Comparison of ENCODE assay signal across 28 cellular contexts in genomic region chr6:150998992-150999975, GRCh38.
DNase-seq lines count a peak whose midpoint lies in the region; ATAC-seq, FAIRE-seq and TF ChIP-seq lines count a peak whose summit lies in the region.
"Had no signal": no experiment of that assay in that cellular context is flagged by ENCODE, and none has a peak within 500 bp of the region (broad histone marks: within the 10 kb centered on the region; RNA-seq: fewer than 3 reads in every experiment).

No MANE protein-coding gene starts in this region.

- peaks cover 15% of the 10 kb centered on the region for H3K36me3 Mint-ChIP-seq in mesothelial cell of epicardium
- H3K36me3 Mint-ChIP-seq in CD8-positive, alpha-beta T cell = peaks cover 5% of the 10 kb centered on the region

- intact Hi-C loops in esophagus squamous epithelium (cut with DNase I) = no loop called here
- intact Hi-C loops in CD8-positive, alpha-beta T cell (cut with DNase I, micrococcal nuclease) = no loop called here

- no peaks in the 10 kb centered on the region for H3K27me3 Mint-ChIP-seq in mesothelial cell of epicardium (ENCODE audit: low read depth)
- H3K27me3 Mint-ChIP-seq in CD8-positive, alpha-beta T cell (ENCODE audit: low read depth) = no peaks in the 10 kb centered on the region

- H3K27me3 ChIP-seq in ACC112 (ENCODE audit: insufficient read depth, low read length) (no peaks in the 10 kb centered on the region), GM23248 (replicated peaks; ENCODE audit: insufficient read depth) (no peaks in the 10 kb centered on the region), esophagus squamous epithelium (no peaks in the 10 kb centered on the region)
- H3K27me3 ChIP-seq in CD8-positive, alpha-beta T cell (ENCODE audit: insufficient read depth, low read length) = no peaks in the 10 kb centered on the region
- H3K27me3 ChIP-seq: breast epithelium, neutrophil, Peyer's patch had no signal

- no peaks in the 10 kb centered on the region for H3K9me2 ChIP-seq in GM23248 (ENCODE audit: insufficient read depth)

- H3K4me3 ChIP-seq in ACC112 (ENCODE audit: low read depth, low read length) (no peak overlapping the region), GM23248 (no peak overlapping the region), esophagus squamous epithelium (no peak overlapping the region)
- H3K4me3 ChIP-seq in CD8-positive, alpha-beta T cell (ENCODE audit: low read depth, low read length) = no peak overlapping the region
- H3K4me3 ChIP-seq: breast epithelium, Peyer's patch, prostate gland, skin epidermis had no signal

- H4K20me1 ChIP-seq in GM23248 (ENCODE audit: insufficient read depth) = no peaks in the 10 kb centered on the region

- peaks cover under 1% of the 10 kb centered on the region for H3K9me3 Mint-ChIP-seq in mesothelial cell of epicardium
- no peaks in the 10 kb centered on the region for H3K9me3 Mint-ChIP-seq in CD8-positive, alpha-beta T cell
- H3K9me3 Mint-ChIP-seq: activated T-cell treated with anti-CD3 and anti-CD28 coated beads, Interleukin-2, amount 50 U/mL, for 4 hours had no signal

- WGBS in GM23248 (ENCODE audit: low coverage in 1 of 2, low lambda C conversion rate in 2 of 2, missing lambda C conversion rate in 2 of 2), 2 experiments = 28 to 30% methylated on average over 7 of the region's 7 CpGs
- WGBS in esophagus squamous epithelium, 2 donors = 83 to 87% methylated on average over 7 of the region's 7 CpGs

- in situ Hi-C loops in GM23248 (cut with MboI) = no loop called here

- peak overlapping the region; percentile 52 for H3K4me2 ChIP-seq in GM23248 (ENCODE audit: unreplicated experiment)

- H3F3A ChIP-seq in GM23248 (ENCODE audit: insufficient read depth) = peaks cover 46% of the 10 kb centered on the region

- POLR2A ChIA-PET in CD8-positive, alpha-beta T cell (lab: Charles Lee) = no interaction called here

- no peak for TF ChIP-seq CTCF in esophagus squamous epithelium (IDR thresholded peaks at IDR 0.05)
- no peak for TF ChIP-seq CTCF in mesothelial cell of epicardium (IDR thresholded peaks at IDR 0.05; ENCODE audit: unreplicated experiment)
- TF ChIP-seq CTCF in CD8-positive, alpha-beta T cell (IDR thresholded peaks at IDR 0.05) = no peak

- TF ChIP-seq POLR2A in esophagus squamous epithelium (IDR thresholded peaks at IDR 0.05) = no peak

- DNase-seq in GM23248 = peak; percentile 51
- no peak for DNase-seq in esophagus squamous epithelium (lab: John Stamatoyannopoulos, UW)
- DNase-seq in mesothelial cell of epicardium (ENCODE audit: low spot score in 2 of 2, unreplicated experiment in 2 of 2) = no peak
- DNase-seq in SW480 (ENCODE audit: low spot score) = no peak
- no peak for DNase-seq in HTR-8/SVneo (ENCODE audit: insufficient read length, low spot score)
- DNase-seq in amniotic stem cell (lab: John Stamatoyannopoulos, UW) = no peak
- no peak for DNase-seq in CD8-positive, alpha-beta T cell
- DNase-seq: ACHN; activated CD8-positive, alpha-beta memory T cell treated with anti-CD3 and anti-CD28 coated beads for 24 hours; activated T-cell treated with anti-CD3 and anti-CD28 coated beads, Interleukin-2, amount 50 U/mL, for 4 hours; amygdala; KG1; kidney glomerular epithelial cell; NCI-H1694; NCI-H2171 treated with DMSO at 0.1 percent for 48 hours; NCI-H524 treated with DMSO at 0.1 percent for 48 hours; Peyer's patch; SIG-M5; substantia nigra; T-helper 1 cell had no signal

- H3K9me3 ChIP-seq in GM23248 (ENCODE audit: low read depth) (no peaks in the 10 kb centered on the region), esophagus squamous epithelium (no peaks in the 10 kb centered on the region)
- no peaks in the 10 kb centered on the region for H3K9me3 ChIP-seq in CD8-positive, alpha-beta T cell (ENCODE audit: low read length)
- H3K9me3 ChIP-seq: breast epithelium, neutrophil, Peyer's patch, prostate gland had no signal

- CTCF ChIA-PET in CD8-positive, alpha-beta T cell (lab: Charles Lee) = interaction anchor here (1.7 kb wide), 1 partner anchor 325 kb away, joined by 6 read pairs; no protein-coding TSS in a partner anchor

- H2AFZ ChIP-seq in ACC112 (ENCODE audit: low read length, unreplicated experiment) (no peak overlapping the region), GM23248 (no peak overlapping the region)

- H3K27ac ChIP-seq in ACC112 (ENCODE audit: low read depth, low read length) (peak overlapping the region; percentile 55), GM23248 (no peak overlapping the region; the same call in 1 of the 2 replicates), esophagus squamous epithelium (peak overlapping the region in 3 of 4 donors; percentile 25 to 69 (median 56))
- H3K27ac ChIP-seq in CD8-positive, alpha-beta T cell (ENCODE audit: low read depth, low read length) = no peak overlapping the region
- H3K27ac ChIP-seq: breast epithelium, neutrophil, Peyer's patch, prostate gland had no signal

- H3K9ac ChIP-seq in GM23248 = no peak overlapping the region

- H3K36me3 ChIP-seq in ACC112 (ENCODE audit: insufficient read depth, low read length) (0 out of 2 replicates have a peak, but pooled peaks cover 8% of the 10 kb centered on the region), GM23248 (ENCODE audit: low read depth) (peaks cover 33% of the 10 kb centered on the region), esophagus squamous epithelium (no peaks in the 10 kb centered on the region)
- H3K36me3 ChIP-seq in CD8-positive, alpha-beta T cell (ENCODE audit: insufficient read depth, low read length) = no peaks in the 10 kb centered on the region
- H3K36me3 ChIP-seq: breast epithelium, neutrophil, Peyer's patch, prostate gland had no signal

- FAIRE-seq in HTR-8/SVneo (lab: Jason Lieb, UNC) = no peak
- FAIRE-seq: D721Med, TTC549 had no signal

- no peaks in the 10 kb centered on the region for H3K79me2 ChIP-seq in ACC112 (ENCODE audit: control insufficient read depth, insufficient read depth, low read length, unreplicated experiment)
- no peaks in the 10 kb centered on the region for H3K79me2 ChIP-seq in GM23248 (ENCODE audit: insufficient read depth)

- ATAC-seq in CD8-positive, alpha-beta T cell = no peak
- ATAC-seq: activated T-cell treated with anti-CD3 and anti-CD28 coated beads, Interleukin-2, amount 50 U/mL, for 4 hours; esophagus mucosa had no signal

- H3K4me1 ChIP-seq in ACC112 (ENCODE audit: control insufficient read depth, insufficient read depth, low read length, unreplicated experiment) = peaks cover 28% of the 10 kb centered on the region
- H3K4me1 ChIP-seq in GM23248 (ENCODE audit: insufficient read depth) = peaks cover 23% of the 10 kb centered on the region
- H3K4me1 ChIP-seq in esophagus squamous epithelium = peaks cover under 1 to 12% (median 4%) of the 10 kb centered on the region in 3 donors
- no peaks in the 10 kb centered on the region for H3K4me1 ChIP-seq in CD8-positive, alpha-beta T cell (ENCODE audit: insufficient read depth, low read length)
- H3K4me1 ChIP-seq: breast epithelium, prostate gland had no signal

- peak overlapping the region; percentile 28 for H3K27ac Mint-ChIP-seq in mesothelial cell of epicardium
- no peak overlapping the region for H3K27ac Mint-ChIP-seq in CD8-positive, alpha-beta T cell

- H3K4me3 Mint-ChIP-seq in mesothelial cell of epicardium = no peak overlapping the region
- no peak overlapping the region for H3K4me3 Mint-ChIP-seq in CD8-positive, alpha-beta T cell
- H3K4me3 Mint-ChIP-seq: activated T-cell treated with anti-CD3 and anti-CD28 coated beads, Interleukin-2, amount 50 U/mL, for 4 hours had no signal

- peaks cover 52% of the 10 kb centered on the region for H3K4me1 Mint-ChIP-seq in mesothelial cell of epicardium
- H3K4me1 Mint-ChIP-seq in CD8-positive, alpha-beta T cell (ENCODE audit: low read depth) = peaks cover under 1% of the 10 kb centered on the region

Comparison
In these comparisons a context has a peak if more than half of its experiments do, and no peak if none do; other contexts are left out.
1. H3K27ac ChIP-seq: peak in ACC112 (single experiment) and esophagus squamous epithelium (3 of 4); none in GM23248 (single experiment) and CD8-positive, alpha-beta T cell (single experiment).